In genomic region chr20:63640086-63640485, GRCh38 we compare ENCODE assay signal across 12 cellular contexts. TPM values are rescaled to one million over a fixed set of nuclear protein-coding genes. Genes with fewer than 3 reads are reported as not detected.
A peak's percentile ranks its signal among the peaks of the same experiment; 100 is the strongest.
DNase-seq lines count a peak whose midpoint lies in the region; ATAC-seq and TF ChIP-seq lines count a peak whose summit lies in the region.
"Had no signal": no experiment of that assay in that cellular context is flagged by ENCODE, and none has a peak within 500 bp of the region (broad histone marks: within the 10 kb centered on the region; RNA-seq: fewer than 3 reads in every experiment).

No MANE protein-coding gene starts in this region.

- no peaks in the 10 kb centered on the region for H4K20me1 ChIP-seq in OCI-LY1 (ENCODE audit: insufficient read depth, low read length)

- POLR2A ChIA-PET in CD4-positive, alpha-beta T cell (lab: Charles Lee), result interaction anchor here (1.2 to 8.9 kb wide), 6 partner anchors 12 to 119 kb away, joined by 3 to 449 read pairs (median 5); partner anchors contain the start of genes GMEB2, LIME1, RTEL1 and STMN3

- H3K27ac Mint-ChIP-seq in CD4-positive, alpha-beta T cell, result peak overlapping the region; percentile 98
- H3K27ac Mint-ChIP-seq: GM23338 had no signal

- DNase-seq in CD4-positive, alpha-beta T cell, result peak in 2 of 10 experiments; percentile 15 to 17
- no peak for DNase-seq in effector memory CD4-positive, alpha-beta T cell
- DNase-seq in sigmoid colon (no peak), NCI-H2029 treated with DMSO at 0.1 percent for 48 hours (lab: John Stamatoyannopoulos, UW) (no peak)
- DNase-seq: retina had no signal

- no peak overlapping the region for H2AFZ ChIP-seq in OCI-LY1 (ENCODE audit: low read length)
- H2AFZ ChIP-seq: GM23338 had no signal

- H3K36me3 Mint-ChIP-seq in CD4-positive, alpha-beta T cell (ENCODE audit: low read depth), result peaks cover 31% of the 10 kb centered on the region

- H3K4me2 ChIP-seq in OCI-LY1 (ENCODE audit: low read length), result peak overlapping the region; percentile 67
- H3K4me2 ChIP-seq: GM23338 had no signal

- no peak for TF ChIP-seq POLR2A in sigmoid colon (IDR thresholded peaks at IDR 0.05)

- no peak for TF ChIP-seq EP300 in sigmoid colon (IDR thresholded peaks at IDR 0.05)

- H3K36me3 ChIP-seq in OCI-LY1 (ENCODE audit: insufficient read depth, low read length), result no peaks in the 10 kb centered on the region
- peaks cover 6% of the 10 kb centered on the region for H3K36me3 ChIP-seq in effector memory CD4-positive, alpha-beta T cell (ENCODE audit: control insufficient read depth, insufficient read depth, low read length)
- no peaks in the 10 kb centered on the region for H3K36me3 ChIP-seq in sigmoid colon

- H3K9me3 Mint-ChIP-seq in CD4-positive, alpha-beta T cell, result no peaks in the 10 kb centered on the region
- H3K9me3 Mint-ChIP-seq: GM23338 had no signal

- TF ChIP-seq CTCF in CD4-positive, alpha-beta T cell (IDR thresholded peaks at IDR 0.05), result no peak
- TF ChIP-seq CTCF in OCI-LY1 (IDR thresholded peaks at IDR 0.05; ENCODE audit: low read length) (no peak), sigmoid colon (IDR thresholded peaks at IDR 0.05) (no peak)

- H3K4me3 ChIP-seq in OCI-LY1 (ENCODE audit: low read depth, low read length, poor library complexity, severe bottlenecking) (peak overlapping the region; percentile 80), sigmoid colon (peak overlapping the region in 3 of 4 donors; percentile 9 to 17 (median 11))
- H3K4me3 ChIP-seq in effector memory CD4-positive, alpha-beta T cell (ENCODE audit: insufficient read depth, low read depth, low read length, poor library complexity, severe bottlenecking), result peak overlapping the region; percentile 64
- H3K4me3 ChIP-seq: GM23338 had no signal

- CTCF ChIA-PET in CD4-positive, alpha-beta T cell (lab: Charles Lee), result interaction anchor here (1.8 kb wide), 1 partner anchor 16 kb away, joined by 5 read pairs; no protein-coding TSS in a partner anchor

- peak overlapping the region; percentile 78 for H3K27ac ChIP-seq in CD4-positive, alpha-beta T cell (ENCODE audit: low read depth, low read length)
- H3K27ac ChIP-seq in OCI-LY1 (ENCODE audit: low read depth, low read length, poor library complexity, severe bottlenecking) (peak overlapping the region; percentile 95), sigmoid colon (peak overlapping the region; percentile 23 to 52 (median 39))
- H3K27ac ChIP-seq in effector memory CD4-positive, alpha-beta T cell (ENCODE audit: insufficient read depth, low read length, poor library complexity, severe bottlenecking), result peak overlapping the region; percentile 71

- H3K27me3 Mint-ChIP-seq in CD4-positive, alpha-beta T cell, result peaks cover 4% of the 10 kb centered on the region

- ATAC-seq in CD4-positive, alpha-beta T cell (ENCODE audit: poor library complexity), result no peak
- no peak for ATAC-seq in GM21825 (IDR thresholded peaks at IDR 0.05; ENCODE audit: unreplicated experiment)
- ATAC-seq in GM18517 (IDR thresholded peaks at IDR 0.05; ENCODE audit: unreplicated experiment), result no peak
- ATAC-seq in GM19463 (IDR thresholded peaks at IDR 0.05; ENCODE audit: unreplicated experiment), result no peak

- H3K9ac ChIP-seq in OCI-LY1 (ENCODE audit: low read length), result peak overlapping the region; percentile 70; the same call in 1 of the 2 replicates

- intact Hi-C loops in CD4-positive, alpha-beta T cell (cut with DNase I, micrococcal nuclease), result no loop called here
- intact Hi-C loops in sigmoid colon (cut with DNase I), result no loop called here

- peaks cover 53% of the 10 kb centered on the region for H3K4me1 ChIP-seq in OCI-LY1 (ENCODE audit: insufficient read depth, low read length, severe bottlenecking)
- peaks cover 50% of the 10 kb centered on the region for H3K4me1 ChIP-seq in effector memory CD4-positive, alpha-beta T cell (ENCODE audit: control insufficient read depth, insufficient read depth, low read length, poor library complexity, severe bottlenecking)
- peaks cover 0 to 15% (median 10%) of the 10 kb centered on the region in 4 donors for H3K4me1 ChIP-seq in sigmoid colon

- H3K9me3 ChIP-seq in CD4-positive, alpha-beta T cell (ENCODE audit: control insufficient read depth, low read length), result no peaks in the 10 kb centered on the region
- H3K9me3 ChIP-seq in OCI-LY1 (ENCODE audit: low read length) (no peaks in the 10 kb centered on the region), sigmoid colon (no peaks in the 10 kb centered on the region)
- H3K9me3 ChIP-seq in effector memory CD4-positive, alpha-beta T cell (ENCODE audit: control insufficient read depth, low read length), result no peaks in the 10 kb centered on the region
- H3K9me3 ChIP-seq: Caco-2 had no signal

- WGBS in sigmoid colon, 2 donors, result 78 to 84% methylated on average over 8 of the region's 8 CpGs

- peaks cover 5% of the 10 kb centered on the region; the same call in 1 of the 2 replicates for H3F3A ChIP-seq in OCI-LY1 (ENCODE audit: insufficient read depth, low read length)

- H3K4me3 Mint-ChIP-seq in CD4-positive, alpha-beta T cell, result peak overlapping the region; percentile 96
- H3K4me3 Mint-ChIP-seq: GM23338 had no signal

- no peaks in the 10 kb centered on the region for H3K79me2 ChIP-seq in OCI-LY1 (ENCODE audit: insufficient read depth, low read length)

- H3K4me1 Mint-ChIP-seq in CD4-positive, alpha-beta T cell (ENCODE audit: low read depth), result peaks cover 44% of the 10 kb centered on the region

- H3K9me2 ChIP-seq in OCI-LY1 (ENCODE audit: low read depth, low read length), result no peaks in the 10 kb centered on the region

- H3K27me3 ChIP-seq in CD4-positive, alpha-beta T cell (ENCODE audit: control insufficient read depth, insufficient read depth, low read length), result no peaks in the 10 kb centered on the region
- H3K27me3 ChIP-seq in OCI-LY1 (ENCODE audit: insufficient read depth, low read length), result 0 out of 2 replicates have a peak, but pooled peaks cover 13% of the 10 kb centered on the region
- no peaks in the 10 kb centered on the region for H3K27me3 ChIP-seq in effector memory CD4-positive, alpha-beta T cell (replicated peaks; ENCODE audit: control insufficient read depth, insufficient read depth, low read length, poor library complexity, severe bottlenecking)
- no peaks in the 10 kb centered on the region for H3K27me3 ChIP-seq in sigmoid colon

RNA-seq across cellular contexts. Expression of gene STMN3, which starts 13.1 kb away (rescaled TPM):
- total RNA-seq in CD4-positive, alpha-beta T cell, result 100 to 1,000 TPM; 122 to 127 TPM
- total RNA-seq in sigmoid colon, result 10 to 100 TPM; 14.6 to 22.1 (median 20.1) TPM
- 10 to 100 TPM in 1 of 3 donors, 1 to 10 TPM in 2; 1.8 to 25.2 (median 6.6) TPM for polyA plus RNA-seq in sigmoid colon

RNA-seq across cellular contexts. Expression of gene GMEB2, which starts 13.2 kb away (rescaled TPM):
- total RNA-seq in CD4-positive, alpha-beta T cell, result 10 to 100 TPM; 32.9 to 34.0 TPM
- total RNA-seq in sigmoid colon, result 1 to 10 TPM; 6.2 to 8.2 (median 8.0) TPM
- polyA plus RNA-seq in sigmoid colon, result 10 to 100 TPM in 1 of 3 donors, 1 to 10 TPM in 2; 6.0 to 15.1 (median 7.4) TPM

RNA-seq across cellular contexts. Expression of gene RTEL1, which starts 18.0 kb away (rescaled TPM):
- 10 to 100 TPM; 25.5 to 27.6 TPM for total RNA-seq in CD4-positive, alpha-beta T cell
- total RNA-seq in sigmoid colon, result 10 to 100 TPM; 19.6 to 44.3 (median 31.4) TPM
- polyA plus RNA-seq in sigmoid colon, result 10 to 100 TPM in 1 of 3 donors, 1 to 10 TPM in 2; 3.6 to 22.4 (median 9.0) TPM

RNA-seq across cellular contexts. Expression of gene TNFRSF6B, which starts 56.4 kb away (rescaled TPM):
- 1 to 10 TPM; 2.5 to 2.6 TPM for total RNA-seq in CD4-positive, alpha-beta T cell
- total RNA-seq in sigmoid colon, result 10 to 100 TPM in 1 of 4 donors, 1 to 10 TPM in 3; 1.8 to 45.5 (median 4.2) TPM
- 100 to 1,000 TPM in 1 of 3 donors, 1 to 10 TPM in 2; 1.2 to 186 (median 4.8) TPM for polyA plus RNA-seq in sigmoid colon
- total RNA-seq: Caco-2, frontal cortex had no signal
- polyA plus RNA-seq: GM23338 had no signal

Comparison
In these comparisons a context has a peak if more than half of its experiments do, and no peak if none do; other contexts are left out.
1. H3K27ac ChIP-seq: peak in every context shown above with its lines; median percentile 95 in OCI-LY1; 78 in CD4-positive, alpha-beta T cell; 71 in effector memory CD4-positive, alpha-beta T cell; 39 in sigmoid colon.
2. H3K4me3 ChIP-seq: peak in every context shown above with its lines; median percentile 80 in OCI-LY1; 64 in effector memory CD4-positive, alpha-beta T cell; 11 in sigmoid colon.
3. RNA of gene STMN3, which starts 13.1 kb away (total RNA-seq): 122 to 127 TPM in CD4-positive, alpha-beta T cell; 14.6 to 22.1 TPM in sigmoid colon; every median in the first group is over 4 times any median in the second.